In genomic region chr14:30971586-30971985, GRCh38 we compare ENCODE assay signal across 17 cellular contexts. TPM values are rescaled to one million over a fixed set of nuclear protein-coding genes. Genes with fewer than 3 reads are reported as not detected.
DNase-seq lines count a peak whose midpoint lies in the region; ATAC-seq, FAIRE-seq and TF ChIP-seq lines count a peak whose summit lies in the region.
"Had no signal": no experiment of that assay in that cellular context is flagged by ENCODE, and none has a peak within 500 bp of the region (broad histone marks: within the 10 kb centered on the region; RNA-seq: fewer than 3 reads in every experiment).

No MANE protein-coding gene starts in this region.

- H3K27ac ChIP-seq in astrocyte (ENCODE audit: low read depth, low read length) (no peak overlapping the region), smooth muscle cell (ENCODE audit: low read depth) (peak overlapping the region; percentile 61), OCI-LY7 (ENCODE audit: low read depth, low read length, poor library complexity, severe bottlenecking) (no peak overlapping the region)
- H3K27ac ChIP-seq: BLaER1 had no signal

- H3K27me3 ChIP-seq in astrocyte (ENCODE audit: insufficient read depth, low read length) (no peaks in the 10 kb centered on the region), smooth muscle cell (ENCODE audit: low read depth) (no peaks in the 10 kb centered on the region)
- H3K27me3 ChIP-seq: BLaER1 had no signal

- ATAC-seq in stimulated activated naive B cell treated with anti-CD40 and anti-IgM and Interleukin-4, amounts not matched to agents 10 μg/mL and 1 μg/mL and 100 μg/mL, for 72 hours (replicated peaks): no peak
- ATAC-seq: GM23338 had no signal

- intact Hi-C loops in OCI-LY7 (cut with micrococcal nuclease; ENCODE audit: unreplicated experiment): no loop called here

- TF ChIP-seq CTCF in astrocyte (IDR thresholded peaks at IDR 0.05; ENCODE audit: insufficient read depth, low read depth, low read length) (no peak), smooth muscle cell (IDR thresholded peaks at IDR 0.05; ENCODE audit: borderline replicate concordance, insufficient read depth, poor library complexity, severe bottlenecking) (no peak), OCI-LY7 (conservative IDR thresholded peaks at IDR 0.05; ENCODE audit: low read length) (no peak)

- H3K36me3 ChIP-seq in astrocyte (ENCODE audit: insufficient read depth, low read length): no peaks in the 10 kb centered on the region
- H3K36me3 ChIP-seq in smooth muscle cell (ENCODE audit: low read depth): no peaks in the 10 kb centered on the region
- peaks cover 17% of the 10 kb centered on the region for H3K36me3 ChIP-seq in OCI-LY7 (ENCODE audit: insufficient read depth, low read length)

- peaks cover 5% of the 10 kb centered on the region for H3K36me3 Mint-ChIP-seq in astrocyte (ENCODE audit: low read depth, unreplicated experiment)
- peaks cover 8 to 22% of the 10 kb centered on the region in 2 donors for H3K36me3 Mint-ChIP-seq in stimulated activated naive B cell treated with anti-CD40 and anti-IgM and Interleukin-4, amounts not matched to agents 10 μg/mL and 1 μg/mL and 100 μg/mL, for 72 hours

- peaks cover 83% of the 10 kb centered on the region for H4K20me1 ChIP-seq in astrocyte (ENCODE audit: insufficient read depth, low read length)
- peaks cover 96% of the 10 kb centered on the region for H4K20me1 ChIP-seq in smooth muscle cell (ENCODE audit: low read depth)
- H4K20me1 ChIP-seq in OCI-LY7 (ENCODE audit: insufficient read depth, low read length): peaks cover 7% of the 10 kb centered on the region; the same call in 1 of the 2 replicates

- H3K4me3 Mint-ChIP-seq in astrocyte (ENCODE audit: unreplicated experiment): no peak overlapping the region
- no peak overlapping the region for H3K4me3 Mint-ChIP-seq in stimulated activated naive B cell treated with anti-CD40 and anti-IgM and Interleukin-4, amounts not matched to agents 10 μg/mL and 1 μg/mL and 100 μg/mL, for 72 hours
- H3K4me3 Mint-ChIP-seq: GM23338 had no signal

- POLR2A ChIA-PET in OCI-LY7 (lab: Charles Lee): interaction anchor here (0.7 to 1.2 kb wide), 2 partner anchors 11 to 148 kb away, joined by 3 read pairs; no protein-coding TSS in a partner anchor

- no peaks in the 10 kb centered on the region for H3F3A ChIP-seq in smooth muscle cell (ENCODE audit: low read depth)

- H3K4me2 ChIP-seq in astrocyte (ENCODE audit: low read length): peak overlapping the region; percentile 33
- no peak overlapping the region for H3K4me2 ChIP-seq in smooth muscle cell
- H3K4me2 ChIP-seq in OCI-LY7 (ENCODE audit: low read length): no peak overlapping the region
- H3K4me2 ChIP-seq: BLaER1, GM23338 had no signal

- H3K27me3 Mint-ChIP-seq in astrocyte (ENCODE audit: low read depth, unreplicated experiment): no peaks in the 10 kb centered on the region
- H3K27me3 Mint-ChIP-seq in stimulated activated naive B cell treated with anti-CD40 and anti-IgM and Interleukin-4, amounts not matched to agents 10 μg/mL and 1 μg/mL and 100 μg/mL, for 72 hours: no peaks in the 10 kb centered on the region
- H3K27me3 Mint-ChIP-seq: CD8-positive, alpha-beta memory T cell had no signal

- H3K9me3 ChIP-seq in astrocyte (ENCODE audit: insufficient read depth, low read depth, low read length): peaks cover 4% of the 10 kb centered on the region
- peaks cover 1% of the 10 kb centered on the region for H3K9me3 ChIP-seq in smooth muscle cell (replicated peaks; ENCODE audit: low read depth)
- peaks cover 17% of the 10 kb centered on the region; the same call in 1 of the 2 replicates for H3K9me3 ChIP-seq in OCI-LY7 (ENCODE audit: low read length)

- no peak for FAIRE-seq in astrocyte (lab: Jason Lieb, UNC)
- FAIRE-seq: GM12892 had no signal

- no peaks in the 10 kb centered on the region for H3K9me3 Mint-ChIP-seq in astrocyte (ENCODE audit: unreplicated experiment)
- H3K9me3 Mint-ChIP-seq in stimulated activated naive B cell treated with anti-CD40 and anti-IgM and Interleukin-4, amounts not matched to agents 10 μg/mL and 1 μg/mL and 100 μg/mL, for 72 hours: peaks cover 3 to 5% of the 10 kb centered on the region in 2 donors

- H3K79me2 ChIP-seq in astrocyte (ENCODE audit: insufficient read depth, low read length) (peaks cover 98% of the 10 kb centered on the region), smooth muscle cell (ENCODE audit: low read depth) (peaks cover 100% of the 10 kb centered on the region), OCI-LY7 (ENCODE audit: insufficient read depth, low read depth, low read length) (peaks cover 96% of the 10 kb centered on the region)

- WGBS in smooth muscle cell (ENCODE audit: low lambda C conversion rate): 75% methylated on average over 5 of the region's 5 CpGs

- H3K9ac ChIP-seq in astrocyte (ENCODE audit: low read length) (no peak overlapping the region), smooth muscle cell (ENCODE audit: low read depth) (no peak overlapping the region)
- H3K9ac ChIP-seq: BLaER1 had no signal

- peaks cover 30% of the 10 kb centered on the region for H3K4me1 Mint-ChIP-seq in astrocyte (ENCODE audit: low read depth, unreplicated experiment)
- peaks cover 37 to 73% of the 10 kb centered on the region in 2 donors for H3K4me1 Mint-ChIP-seq in stimulated activated naive B cell treated with anti-CD40 and anti-IgM and Interleukin-4, amounts not matched to agents 10 μg/mL and 1 μg/mL and 100 μg/mL, for 72 hours

- H2AFZ ChIP-seq in astrocyte (ENCODE audit: low read depth, low read length): no peak overlapping the region
- no peak overlapping the region for H2AFZ ChIP-seq in smooth muscle cell (ENCODE audit: low read depth)
- H2AFZ ChIP-seq in OCI-LY7 (ENCODE audit: low read length): no peak overlapping the region
- H2AFZ ChIP-seq: GM23338 had no signal

- CTCF ChIA-PET in OCI-LY7 (lab: Charles Lee; ENCODE audit: unreplicated experiment): no interaction called here

- DNase-seq in ELR (ENCODE audit: low read depth) (peak; percentile 6), NCI-H748 (lab: John Stamatoyannopoulos, UW; ENCODE audit: unreplicated experiment) (peak; percentile 56), astrocyte (ENCODE audit: low read depth) (peak; percentile 18), smooth muscle cell (lab: John Stamatoyannopoulos, UW; ENCODE audit: unreplicated experiment) (no peak), DMS53 (lab: John Stamatoyannopoulos, UW) (no peak), OCI-LY7 (ENCODE audit: low spot score) (no peak)
- DNase-seq in stimulated activated naive B cell treated with anti-CD40 and anti-IgM and Interleukin-4, amounts not matched to agents 10 μg/mL and 1 μg/mL and 100 μg/mL, for 72 hours: no peak
- DNase-seq: 8988T; AML-193; CD8-positive, alpha-beta memory T cell; DMS 273 treated with DMSO at 0.1 percent for 48 hours; DMS79; GDM1; H7 had no signal

- peaks cover 5% of the 10 kb centered on the region for H3K4me1 ChIP-seq in astrocyte (ENCODE audit: insufficient read depth, low read length)
- no peaks in the 10 kb centered on the region for H3K4me1 ChIP-seq in smooth muscle cell (ENCODE audit: low read depth)
- no peaks in the 10 kb centered on the region for H3K4me1 ChIP-seq in OCI-LY7 (ENCODE audit: insufficient read depth, low read length, poor library complexity, severe bottlenecking)
- H3K4me1 ChIP-seq: BLaER1 had no signal

- BruUV-seq in OCI-LY7 (replicated peaks; lab: Mats Ljungman, UMichigan): no TSS peak

- no peak overlapping the region for H3K4me3 ChIP-seq in astrocyte (ENCODE audit: insufficient read depth, low read depth, low read length)
- no peak overlapping the region for H3K4me3 ChIP-seq in smooth muscle cell
- H3K4me3 ChIP-seq in OCI-LY7 (ENCODE audit: low read depth, low read length, poor library complexity, severe bottlenecking): no peak overlapping the region
- H3K4me3 ChIP-seq: BLaER1, GM23338 had no signal

- H3K27ac Mint-ChIP-seq in astrocyte (ENCODE audit: unreplicated experiment): no peak overlapping the region
- no peak overlapping the region for H3K27ac Mint-ChIP-seq in stimulated activated naive B cell treated with anti-CD40 and anti-IgM and Interleukin-4, amounts not matched to agents 10 μg/mL and 1 μg/mL and 100 μg/mL, for 72 hours

- H3K9me2 ChIP-seq in OCI-LY7 (ENCODE audit: insufficient read depth, low read length): no peaks in the 10 kb centered on the region

RNA-seq across cellular contexts. Expression of gene AP4S1, which starts 53.9 kb away (rescaled TPM):
- total RNA-seq in astrocyte (5.7 TPM in 2 replicates), smooth muscle cell (7.6 and 9.8 TPM in 2 replicates), OCI-LY7 (2022) (7.6 and 7.9 TPM in 2 replicates)
- polyA plus RNA-seq in smooth muscle cell: 2.3 and 4.1 TPM in 2 replicates
- total RNA-seq in OCI-LY7 (2014; rRNA removed; shearing (Covaris generic)): 8.3 and 10.4 TPM in 2 replicates

RNA-seq across cellular contexts. Expression of gene STRN3, which starts 54.6 kb away (rescaled TPM):
- total RNA-seq in astrocyte (46.6 and 48.4 TPM in 2 replicates), smooth muscle cell (43.6 and 66.2 TPM in 2 replicates), OCI-LY7 (2022) (37.0 and 39.1 TPM in 2 replicates)
- polyA plus RNA-seq in smooth muscle cell: 6.8 and 9.5 TPM in 2 replicates
- 24.2 and 25.2 TPM in 2 replicates for total RNA-seq in OCI-LY7 (2014; rRNA removed; shearing (Covaris generic))

Comparison
In these comparisons a context has a peak if more than half of its experiments do, and no peak if none do; other contexts are left out.
1. DNase-seq: peak in ELR (single experiment), NCI-H748 (single experiment) and astrocyte (single experiment); none in smooth muscle cell (single experiment), stimulated activated naive B cell treated with anti-CD40 and anti-IgM and Interleukin-4, amounts not matched to agents 10 μg/mL and 1 μg/mL and 100 μg/mL, for 72 hours (single experiment), DMS53 (single experiment) and OCI-LY7 (single experiment).